ENCODE assay signal across 1 cellular context in the genomic region with DNA sequence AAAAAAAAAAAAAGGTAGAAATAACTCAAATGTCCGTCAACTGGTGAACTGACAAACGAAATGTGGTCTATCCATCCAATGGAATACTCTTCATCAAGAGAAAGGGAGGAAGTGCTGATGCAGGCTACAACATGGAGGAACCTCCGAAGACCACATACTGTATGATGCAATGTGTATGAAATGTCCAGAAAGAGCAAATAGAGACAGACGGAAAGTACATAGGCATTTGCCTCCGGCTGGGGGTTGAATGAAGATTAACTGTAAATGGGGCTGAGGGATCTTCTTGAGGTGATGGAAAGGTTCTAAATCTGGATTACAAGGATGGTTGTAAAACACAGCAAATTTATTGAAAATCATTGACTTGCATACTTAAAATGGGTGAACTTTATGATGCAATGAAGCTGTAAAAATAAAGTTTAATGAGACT.
A peak's percentile ranks its signal among the peaks of the same experiment; 100 is the strongest.
TF ChIP-seq lines count a peak whose summit lies in the region.

No MANE protein-coding gene starts in this region.

TF ChIP-seq in HepG2, 621 proteins besides CTCF, POLR2A, EP300 and RAD21 (continued from another document and continues in another):
- peak; percentile 76; the same call in 1 of the 2 replicates for TF ChIP-seq ZNF281 (CRISPR knock-in tag; IDR thresholded peaks at IDR 0.05; ENCODE audit: borderline replicate concordance)
- TF ChIP-seq SIX1 (CRISPR knock-in tag; IDR thresholded peaks at IDR 0.05; ENCODE audit: borderline replicate concordance): no peak
- no peak for TF ChIP-seq NR1H2 (CRISPR knock-in tag; IDR thresholded peaks at IDR 0.05; ENCODE audit: borderline replicate concordance, low read depth)
- no peak for TF ChIP-seq POLR2AphosphoS2 (IDR thresholded peaks at IDR 0.05; ENCODE audit: low read depth, low read length)
- no peak for TF ChIP-seq ZNF878 (CRISPR knock-in tag; IDR thresholded peaks at IDR 0.05)
- TF ChIP-seq MEIS2 (CRISPR knock-in tag; IDR thresholded peaks at IDR 0.05): no peak
- TF ChIP-seq RAD51 (IDR thresholded peaks at IDR 0.05; ENCODE audit: borderline replicate concordance): no peak
- no peak for TF ChIP-seq GFI1 (CRISPR knock-in tag; IDR thresholded peaks at IDR 0.05; ENCODE audit: borderline replicate concordance)
- TF ChIP-seq ZFP1 (CRISPR knock-in tag; IDR thresholded peaks at IDR 0.05): no peak
- no peak for TF ChIP-seq GLI4 (CRISPR knock-in tag; IDR thresholded peaks at IDR 0.05; ENCODE audit: borderline replicate concordance)
- TF ChIP-seq GZF1 (CRISPR knock-in tag; IDR thresholded peaks at IDR 0.05): no peak
- no peak for TF ChIP-seq ZNF879 (CRISPR knock-in tag; IDR thresholded peaks at IDR 0.05)
- TF ChIP-seq ZNF703 (CRISPR knock-in tag; IDR thresholded peaks at IDR 0.05; ENCODE audit: borderline replicate concordance): no peak
- no peak for TF ChIP-seq ZNF746 (CRISPR knock-in tag; IDR thresholded peaks at IDR 0.05)
- no peak for TF ChIP-seq YEATS2 (CRISPR knock-in tag; IDR thresholded peaks at IDR 0.05; ENCODE audit: borderline replicate concordance)
- TF ChIP-seq EHMT2 (IDR thresholded peaks at IDR 0.05; ENCODE audit: borderline replicate concordance, low read depth, low read length): 0 out of 2 replicates have a peak, but pooled peaks have one; percentile 37
- TF ChIP-seq ZNF749 (CRISPR knock-in tag; IDR thresholded peaks at IDR 0.05; ENCODE audit: borderline replicate concordance): no peak
- TF ChIP-seq BCL6 (CRISPR knock-in tag; IDR thresholded peaks at IDR 0.05): peak; percentile 87
- TF ChIP-seq, protein P1, sequence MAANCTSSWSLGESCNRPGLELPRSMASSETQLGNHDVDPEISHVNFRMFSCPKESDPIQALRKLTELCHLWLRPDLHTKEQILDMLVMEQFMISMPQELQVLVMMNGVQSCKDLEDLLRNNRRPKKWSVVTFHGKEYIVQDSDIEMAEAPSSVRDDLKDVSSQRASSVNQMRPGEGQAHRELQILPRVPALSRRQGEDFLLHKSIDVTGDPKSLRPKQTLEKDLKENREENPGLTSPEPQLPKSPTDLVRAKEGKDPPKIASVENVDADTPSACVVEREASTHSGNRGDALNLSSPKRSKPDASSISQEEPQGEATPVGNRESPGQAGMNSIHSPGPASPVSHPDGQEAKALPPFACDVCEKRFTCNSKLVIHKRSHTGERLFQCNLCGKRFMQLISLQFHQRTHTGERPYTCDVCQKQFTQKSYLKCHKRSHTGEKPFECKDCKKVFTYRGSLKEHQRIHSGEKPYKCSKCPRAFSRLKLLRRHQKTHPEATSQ (CRISPR knock-in tag; IDR thresholded peaks at IDR 0.05; ENCODE audit: borderline replicate concordance): no peak
- no peak for TF ChIP-seq MTF2 (CRISPR knock-in tag; IDR thresholded peaks at IDR 0.05; ENCODE audit: borderline replicate concordance)
- TF ChIP-seq CCDC6 (CRISPR knock-in tag; IDR thresholded peaks at IDR 0.05): no peak
- TF ChIP-seq, protein P2, sequence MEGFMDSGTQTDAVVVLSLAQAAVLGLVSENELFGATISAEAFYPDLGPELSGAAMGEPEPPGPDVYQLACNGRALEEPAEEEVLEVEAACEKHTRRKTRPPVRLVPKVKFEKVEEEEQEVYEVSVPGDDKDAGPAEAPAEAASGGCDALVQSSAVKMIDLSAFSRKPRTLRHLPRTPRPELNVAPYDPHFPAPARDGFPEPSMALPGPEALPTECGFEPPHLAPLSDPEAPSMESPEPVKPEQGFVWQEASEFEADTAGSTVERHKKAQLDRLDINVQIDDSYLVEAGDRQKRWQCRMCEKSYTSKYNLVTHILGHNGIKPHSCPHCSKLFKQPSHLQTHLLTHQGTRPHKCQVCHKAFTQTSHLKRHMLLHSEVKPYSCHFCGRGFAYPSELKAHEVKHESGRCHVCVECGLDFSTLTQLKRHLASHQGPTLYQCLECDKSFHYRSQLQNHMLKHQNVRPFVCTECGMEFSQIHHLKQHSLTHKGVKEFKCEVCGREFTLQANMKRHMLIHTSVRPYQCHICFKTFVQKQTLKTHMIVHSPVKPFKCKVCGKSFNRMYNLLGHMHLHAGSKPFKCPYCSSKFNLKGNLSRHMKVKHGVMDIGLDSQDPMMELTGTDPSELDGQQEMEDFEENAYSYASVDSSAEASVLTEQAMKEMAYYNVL (CRISPR knock-in tag; IDR thresholded peaks at IDR 0.05; ENCODE audit: borderline replicate concordance): no peak
- TF ChIP-seq ZMAT3 (CRISPR knock-in tag; conservative IDR thresholded peaks at IDR 0.05): no peak
- 0 out of 2 replicates have a peak, but pooled peaks have one; percentile 44 for TF ChIP-seq ZHX1 (CRISPR knock-in tag; IDR thresholded peaks at IDR 0.05; ENCODE audit: low read depth)
- no peak for TF ChIP-seq TIGD3 (CRISPR knock-in tag; IDR thresholded peaks at IDR 0.05; ENCODE audit: borderline replicate concordance)
- 0 out of 2 replicates have a peak, but pooled peaks have one; percentile 24 for TF ChIP-seq ZNF609 (CRISPR knock-in tag; IDR thresholded peaks at IDR 0.05; ENCODE audit: borderline replicate concordance)
- TF ChIP-seq HNRNPH1 (optimal IDR thresholded peaks at IDR 0.05; ENCODE audit: low read depth, low read length): no peak
- no peak for TF ChIP-seq MEF2D (CRISPR knock-in tag; IDR thresholded peaks at IDR 0.05)
- no peak for TF ChIP-seq ZNF101 (CRISPR knock-in tag; IDR thresholded peaks at IDR 0.05; ENCODE audit: borderline replicate concordance, low read depth)
- TF ChIP-seq RFX1 (IDR thresholded peaks at IDR 0.05): no peak
- TF ChIP-seq HDAC6 (IDR thresholded peaks at IDR 0.05; ENCODE audit: low read depth, low read length): no peak
- TF ChIP-seq NCOA5 (CRISPR knock-in tag; IDR thresholded peaks at IDR 0.05): no peak
- TF ChIP-seq, protein P3, sequence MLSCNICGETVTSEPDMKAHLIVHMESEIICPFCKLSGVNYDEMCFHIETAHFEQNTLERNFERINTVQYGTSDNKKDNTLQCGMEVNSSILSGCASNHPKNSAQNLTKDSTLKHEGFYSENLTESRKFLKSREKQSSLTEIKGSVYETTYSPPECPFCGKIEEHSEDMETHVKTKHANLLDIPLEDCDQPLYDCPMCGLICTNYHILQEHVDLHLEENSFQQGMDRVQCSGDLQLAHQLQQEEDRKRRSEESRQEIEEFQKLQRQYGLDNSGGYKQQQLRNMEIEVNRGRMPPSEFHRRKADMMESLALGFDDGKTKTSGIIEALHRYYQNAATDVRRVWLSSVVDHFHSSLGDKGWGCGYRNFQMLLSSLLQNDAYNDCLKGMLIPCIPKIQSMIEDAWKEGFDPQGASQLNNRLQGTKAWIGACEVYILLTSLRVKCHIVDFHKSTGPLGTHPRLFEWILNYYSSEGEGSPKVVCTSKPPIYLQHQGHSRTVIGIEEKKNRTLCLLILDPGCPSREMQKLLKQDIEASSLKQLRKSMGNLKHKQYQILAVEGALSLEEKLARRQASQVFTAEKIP (CRISPR knock-in tag; IDR thresholded peaks at IDR 0.05; ENCODE audit: borderline replicate concordance): no peak
- TF ChIP-seq ETV6 (CRISPR knock-in tag; conservative IDR thresholded peaks at IDR 0.05): no peak
- TF ChIP-seq ZNF737 (CRISPR knock-in tag; IDR thresholded peaks at IDR 0.05; ENCODE audit: borderline replicate concordance): no peak
- TF ChIP-seq, protein P4, sequence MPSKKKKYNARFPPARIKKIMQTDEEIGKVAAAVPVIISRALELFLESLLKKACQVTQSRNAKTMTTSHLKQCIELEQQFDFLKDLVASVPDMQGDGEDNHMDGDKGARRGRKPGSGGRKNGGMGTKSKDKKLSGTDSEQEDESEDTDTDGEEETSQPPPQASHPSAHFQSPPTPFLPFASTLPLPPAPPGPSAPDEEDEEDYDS (CRISPR knock-in tag; IDR thresholded peaks at IDR 0.05): peak; percentile 26; the same call in 1 of the 2 replicates
- TF ChIP-seq ZNF337 (CRISPR knock-in tag; IDR thresholded peaks at IDR 0.05; ENCODE audit: borderline replicate concordance, low read depth): no peak
- TF ChIP-seq NR2F6 (IDR thresholded peaks at IDR 0.05): 0 out of 2 replicates have a peak, but pooled peaks have one; percentile 20
- peak; percentile 38; the same call in 1 of the 2 replicates for TF ChIP-seq NR2F6 (CRISPR knock-in tag; IDR thresholded peaks at IDR 0.05)
- TF ChIP-seq ATF7 (IDR thresholded peaks at IDR 0.05): peak; percentile 56; the same call in 1 of the 2 replicates
- no peak; the same call in 1 of the 2 replicates for TF ChIP-seq ATF7 (CRISPR knock-in tag; IDR thresholded peaks at IDR 0.05)
- no peak for TF ChIP-seq SOX13 (IDR thresholded peaks at IDR 0.05)
- peak in 1 of 2 experiments; percentile 65; a peak in 2 of 4 replicates for TF ChIP-seq SOX13 (CRISPR knock-in tag; conservative IDR thresholded peaks at IDR 0.05 in 1 of 2, IDR thresholded peaks at IDR 0.05 in 1 of 2)
